ENCODE assay signal across 1 cellular context in the genomic region with DNA sequence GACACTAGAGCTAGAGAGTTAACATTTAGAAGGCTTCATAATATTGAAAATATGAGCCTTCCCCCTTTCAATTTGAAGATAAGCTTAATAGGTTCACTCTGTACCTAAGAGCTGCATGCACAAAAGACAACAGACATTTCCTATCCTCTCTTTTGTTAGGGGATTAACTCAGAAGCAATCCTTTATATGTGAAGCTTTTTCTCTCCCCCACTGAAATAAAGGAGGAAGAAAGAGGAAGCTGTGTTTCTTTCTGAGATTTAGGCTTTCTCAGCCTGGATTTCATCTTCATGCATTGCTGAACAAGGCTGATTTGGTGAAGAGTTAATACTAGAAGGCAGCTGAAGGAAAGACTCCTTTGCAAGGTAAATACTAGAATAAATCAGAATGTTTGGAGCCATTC.
TF ChIP-seq lines count a peak whose summit lies in the region.

No MANE protein-coding gene starts in this region.

TF ChIP-seq in H1, 55 proteins besides CTCF, POLR2A, EP300 and RAD21 (continued from another document):
- TF ChIP-seq, protein P1, sequence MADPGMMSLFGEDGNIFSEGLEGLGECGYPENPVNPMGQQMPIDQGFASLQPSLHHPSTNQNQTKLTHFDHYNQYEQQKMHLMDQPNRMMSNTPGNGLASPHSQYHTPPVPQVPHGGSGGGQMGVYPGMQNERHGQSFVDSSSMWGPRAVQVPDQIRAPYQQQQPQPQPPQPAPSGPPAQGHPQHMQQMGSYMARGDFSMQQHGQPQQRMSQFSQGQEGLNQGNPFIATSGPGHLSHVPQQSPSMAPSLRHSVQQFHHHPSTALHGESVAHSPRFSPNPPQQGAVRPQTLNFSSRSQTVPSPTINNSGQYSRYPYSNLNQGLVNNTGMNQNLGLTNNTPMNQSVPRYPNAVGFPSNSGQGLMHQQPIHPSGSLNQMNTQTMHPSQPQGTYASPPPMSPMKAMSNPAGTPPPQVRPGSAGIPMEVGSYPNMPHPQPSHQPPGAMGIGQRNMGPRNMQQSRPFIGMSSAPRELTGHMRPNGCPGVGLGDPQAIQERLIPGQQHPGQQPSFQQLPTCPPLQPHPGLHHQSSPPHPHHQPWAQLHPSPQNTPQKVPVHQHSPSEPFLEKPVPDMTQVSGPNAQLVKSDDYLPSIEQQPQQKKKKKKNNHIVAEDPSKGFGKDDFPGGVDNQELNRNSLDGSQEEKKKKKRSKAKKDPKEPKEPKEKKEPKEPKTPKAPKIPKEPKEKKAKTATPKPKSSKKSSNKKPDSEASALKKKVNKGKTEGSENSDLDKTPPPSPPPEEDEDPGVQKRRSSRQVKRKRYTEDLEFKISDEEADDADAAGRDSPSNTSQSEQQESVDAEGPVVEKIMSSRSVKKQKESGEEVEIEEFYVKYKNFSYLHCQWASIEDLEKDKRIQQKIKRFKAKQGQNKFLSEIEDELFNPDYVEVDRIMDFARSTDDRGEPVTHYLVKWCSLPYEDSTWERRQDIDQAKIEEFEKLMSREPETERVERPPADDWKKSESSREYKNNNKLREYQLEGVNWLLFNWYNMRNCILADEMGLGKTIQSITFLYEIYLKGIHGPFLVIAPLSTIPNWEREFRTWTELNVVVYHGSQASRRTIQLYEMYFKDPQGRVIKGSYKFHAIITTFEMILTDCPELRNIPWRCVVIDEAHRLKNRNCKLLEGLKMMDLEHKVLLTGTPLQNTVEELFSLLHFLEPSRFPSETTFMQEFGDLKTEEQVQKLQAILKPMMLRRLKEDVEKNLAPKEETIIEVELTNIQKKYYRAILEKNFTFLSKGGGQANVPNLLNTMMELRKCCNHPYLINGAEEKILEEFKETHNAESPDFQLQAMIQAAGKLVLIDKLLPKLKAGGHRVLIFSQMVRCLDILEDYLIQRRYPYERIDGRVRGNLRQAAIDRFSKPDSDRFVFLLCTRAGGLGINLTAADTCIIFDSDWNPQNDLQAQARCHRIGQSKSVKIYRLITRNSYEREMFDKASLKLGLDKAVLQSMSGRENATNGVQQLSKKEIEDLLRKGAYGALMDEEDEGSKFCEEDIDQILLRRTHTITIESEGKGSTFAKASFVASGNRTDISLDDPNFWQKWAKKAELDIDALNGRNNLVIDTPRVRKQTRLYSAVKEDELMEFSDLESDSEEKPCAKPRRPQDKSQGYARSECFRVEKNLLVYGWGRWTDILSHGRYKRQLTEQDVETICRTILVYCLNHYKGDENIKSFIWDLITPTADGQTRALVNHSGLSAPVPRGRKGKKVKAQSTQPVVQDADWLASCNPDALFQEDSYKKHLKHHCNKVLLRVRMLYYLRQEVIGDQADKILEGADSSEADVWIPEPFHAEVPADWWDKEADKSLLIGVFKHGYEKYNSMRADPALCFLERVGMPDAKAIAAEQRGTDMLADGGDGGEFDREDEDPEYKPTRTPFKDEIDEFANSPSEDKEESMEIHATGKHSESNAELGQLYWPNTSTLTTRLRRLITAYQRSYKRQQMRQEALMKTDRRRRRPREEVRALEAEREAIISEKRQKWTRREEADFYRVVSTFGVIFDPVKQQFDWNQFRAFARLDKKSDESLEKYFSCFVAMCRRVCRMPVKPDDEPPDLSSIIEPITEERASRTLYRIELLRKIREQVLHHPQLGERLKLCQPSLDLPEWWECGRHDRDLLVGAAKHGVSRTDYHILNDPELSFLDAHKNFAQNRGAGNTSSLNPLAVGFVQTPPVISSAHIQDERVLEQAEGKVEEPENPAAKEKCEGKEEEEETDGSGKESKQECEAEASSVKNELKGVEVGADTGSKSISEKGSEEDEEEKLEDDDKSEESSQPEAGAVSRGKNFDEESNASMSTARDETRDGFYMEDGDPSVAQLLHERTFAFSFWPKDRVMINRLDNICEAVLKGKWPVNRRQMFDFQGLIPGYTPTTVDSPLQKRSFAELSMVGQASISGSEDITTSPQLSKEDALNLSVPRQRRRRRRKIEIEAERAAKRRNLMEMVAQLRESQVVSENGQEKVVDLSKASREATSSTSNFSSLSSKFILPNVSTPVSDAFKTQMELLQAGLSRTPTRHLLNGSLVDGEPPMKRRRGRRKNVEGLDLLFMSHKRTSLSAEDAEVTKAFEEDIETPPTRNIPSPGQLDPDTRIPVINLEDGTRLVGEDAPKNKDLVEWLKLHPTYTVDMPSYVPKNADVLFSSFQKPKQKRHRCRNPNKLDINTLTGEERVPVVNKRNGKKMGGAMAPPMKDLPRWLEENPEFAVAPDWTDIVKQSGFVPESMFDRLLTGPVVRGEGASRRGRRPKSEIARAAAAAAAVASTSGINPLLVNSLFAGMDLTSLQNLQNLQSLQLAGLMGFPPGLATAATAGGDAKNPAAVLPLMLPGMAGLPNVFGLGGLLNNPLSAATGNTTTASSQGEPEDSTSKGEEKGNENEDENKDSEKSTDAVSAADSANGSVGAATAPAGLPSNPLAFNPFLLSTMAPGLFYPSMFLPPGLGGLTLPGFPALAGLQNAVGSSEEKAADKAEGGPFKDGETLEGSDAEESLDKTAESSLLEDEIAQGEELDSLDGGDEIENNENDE (IDR thresholded peaks at IDR 0.05; ENCODE audit: insufficient replicate concordance, low read length) = peak; percentile 17
